22 cellular contexts compared by ENCODE assay signal in the genomic region with DNA sequence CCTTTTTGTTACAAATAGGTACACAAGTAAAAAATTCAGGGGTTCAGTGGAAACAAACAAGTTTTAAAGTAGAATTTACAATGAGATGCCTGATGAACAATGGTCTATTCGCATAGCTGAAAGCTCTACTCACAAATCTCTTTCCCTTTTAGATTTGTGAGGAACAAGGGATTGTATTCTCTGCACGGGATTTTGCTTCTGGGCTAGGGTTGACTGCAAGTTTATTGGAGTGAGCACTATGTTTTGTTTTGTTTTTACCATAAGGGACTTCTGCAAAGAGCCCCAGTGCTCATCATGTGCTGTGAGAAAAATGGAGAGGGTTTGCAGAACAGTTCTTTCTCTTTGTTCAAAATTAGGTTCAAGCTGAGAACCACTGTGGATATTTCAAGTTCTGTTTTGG.
DNase-seq lines count a peak whose midpoint lies in the region; ATAC-seq, FAIRE-seq and TF ChIP-seq lines count a peak whose summit lies in the region.
"Had no signal": no experiment of that assay in that cellular context is flagged by ENCODE, and none has a peak within 500 bp of the region (broad histone marks: within the 10 kb centered on the region; RNA-seq: fewer than 3 reads in every experiment).

No MANE protein-coding gene starts in this region.

- no peaks in the 10 kb centered on the region for H3K9me3 Mint-ChIP-seq in progenitor cell of endocrine pancreas (ENCODE audit: low read depth)
- H3K9me3 Mint-ChIP-seq: CD8-positive, alpha-beta memory T cell; IgD-negative memory B cell had no signal

- H3K27me3 ChIP-seq in BLaER1 treated with 17β-estradiol and CSF1 and Interleukin-3, amounts not matched to agents 10 nM and 100 nM, result no peaks in the 10 kb centered on the region
- no peaks in the 10 kb centered on the region for H3K27me3 ChIP-seq in layer of hippocampus (ENCODE audit: control insufficient read depth, insufficient read depth, low read length)

- peaks cover 39 to 55% (median 50%) of the 10 kb centered on the region in 10 experiments for H3K4me1 ChIP-seq in BLaER1 treated with 17β-estradiol and CSF1 and Interleukin-3, amounts not matched to agents 10 nM and 100 nM
- H3K4me1 ChIP-seq: A549 had no signal

- H3K9ac ChIP-seq in BLaER1 treated with 17β-estradiol and CSF1 and Interleukin-3, amounts not matched to agents 10 nM and 100 nM, result peak overlapping the region in 1 of 11 experiments; percentile 55; a peak in 1 of 22 replicates

- TF ChIP-seq CTCF in progenitor cell of endocrine pancreas (IDR thresholded peaks at IDR 0.05; ENCODE audit: unreplicated experiment), result no peak

- H3K36me3 ChIP-seq in BLaER1 treated with 17β-estradiol and CSF1 and Interleukin-3, amounts not matched to agents 10 nM and 100 nM, result no peaks in the 10 kb centered on the region

- no peak for FAIRE-seq in frontal cortex (lab: Jason Lieb, UNC)
- FAIRE-seq: A549, GM12892, GM18507, HTR-8/SVneo had no signal

- no peaks in the 10 kb centered on the region for H3K27me3 Mint-ChIP-seq in progenitor cell of endocrine pancreas
- H3K27me3 Mint-ChIP-seq: IgD-negative memory B cell had no signal

- no peak overlapping the region; a peak in 2 of 20 replicates for H3K4me3 ChIP-seq in BLaER1 treated with 17β-estradiol and CSF1 and Interleukin-3, amounts not matched to agents 10 nM and 100 nM
- H3K4me3 ChIP-seq: A549 had no signal

- ATAC-seq in activated CD4-positive, CD25-positive, alpha-beta regulatory T cell treated with anti-CD3 and anti-CD28 coated beads, Interleukin-2, amount 50 U/mL, for 24 hours, result no peak
- ATAC-seq: A549 had no signal

- H3K4me1 Mint-ChIP-seq in progenitor cell of endocrine pancreas (ENCODE audit: low read depth), result no peaks in the 10 kb centered on the region

- H3K4me2 ChIP-seq in BLaER1 treated with 17β-estradiol and CSF1 and Interleukin-3, amounts not matched to agents 10 nM and 100 nM, result peak overlapping the region; percentile 69 to 93 (median 77); a peak in 20 of 22 replicates
- H3K4me2 ChIP-seq: A549 had no signal

- H4K20me1 ChIP-seq in BLaER1 treated with 17β-estradiol and CSF1 and Interleukin-3, amounts not matched to agents 10 nM and 100 nM, result no peaks in the 10 kb centered on the region

- peak overlapping the region in 5 of 11 experiments; percentile 67 to 81 (median 77); a peak in 8 of 22 replicates for H3K27ac ChIP-seq in BLaER1 treated with 17β-estradiol and CSF1 and Interleukin-3, amounts not matched to agents 10 nM and 100 nM
- peak overlapping the region; percentile 90 for H3K27ac ChIP-seq in caudate nucleus (ENCODE audit: low read depth, low read length)
- peak overlapping the region; percentile 83 for H3K27ac ChIP-seq in layer of hippocampus (ENCODE audit: low read depth, low read length)
- H3K27ac ChIP-seq in substantia nigra (ENCODE audit: low read depth, low read length, poor library complexity, severe bottlenecking), result peak overlapping the region; percentile 43
- H3K27ac ChIP-seq: A549, RWPE1 had no signal

- H3K9me3 ChIP-seq in BLaER1 treated with 17β-estradiol and CSF1 and Interleukin-3, amounts not matched to agents 10 nM and 100 nM (replicated peaks in 1 of 11), result peaks cover 0 to 25% (median 10%) of the 10 kb centered on the region in 11 experiments; a peak in 9 of 22 replicates
- H3K9me3 ChIP-seq: A549 had no signal

- no peaks in the 10 kb centered on the region for H3K36me3 Mint-ChIP-seq in progenitor cell of endocrine pancreas (ENCODE audit: insufficient read depth)
- H3K36me3 Mint-ChIP-seq: IgD-negative memory B cell had no signal

- peak in 5 of 61 donors; percentile 9 to 32 (median 21) for DNase-seq in caudate nucleus (lab: John Stamatoyannopoulos, UW)
- DNase-seq in substantia nigra (lab: John Stamatoyannopoulos, UW), result peak in 3 of 49 donors; percentile 21 to 25 (median 22)
- DNase-seq in frontal cortex (ENCODE audit: low spot score in 2 of 2), result no peak
- DNase-seq in progenitor cell of endocrine pancreas (ENCODE audit: low spot score, unreplicated experiment), result no peak
- no peak for DNase-seq in activated effector memory CD4-positive, alpha-beta T cell treated with anti-CD3 and anti-CD28 coated beads, Interleukin-2, amount 50 U/mL, for 16 hours
- DNase-seq: CD8-positive, alpha-beta memory T cell; DMS79; Karpas-422; NCI-H1048; NCI-H1436; NCI-H1930; NCI-H226; NCI-H524 had no signal

- no peak overlapping the region for H3K4me3 Mint-ChIP-seq in progenitor cell of endocrine pancreas (ENCODE audit: low read depth)
- H3K4me3 Mint-ChIP-seq: CD8-positive, alpha-beta memory T cell; IgD-negative memory B cell had no signal

- no peak overlapping the region for H3K27ac Mint-ChIP-seq in progenitor cell of endocrine pancreas
- H3K27ac Mint-ChIP-seq: CD8-positive, alpha-beta memory T cell; IgD-negative memory B cell had no signal
